35 cellular contexts compared by ENCODE assay signal in the genomic region with DNA sequence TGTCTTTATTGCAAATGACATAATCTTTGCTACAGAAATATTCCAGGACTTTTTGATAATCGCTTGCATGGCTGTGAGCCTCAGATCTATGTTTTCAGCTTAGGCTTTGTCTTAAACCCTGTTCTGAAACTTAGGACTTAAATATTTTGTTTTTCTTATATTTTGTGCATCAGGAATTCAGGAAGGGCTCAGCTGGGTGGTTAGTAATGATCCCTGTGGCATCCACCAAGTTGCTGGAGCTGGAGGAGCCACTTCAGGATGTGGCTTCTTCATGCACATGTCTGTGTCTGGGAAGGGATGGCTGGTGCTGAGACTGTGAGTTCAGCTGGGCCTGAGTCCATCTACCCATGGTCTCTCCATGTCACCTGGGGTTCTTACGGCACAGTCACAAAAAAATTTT. TPM values are rescaled to one million over a fixed set of nuclear protein-coding genes. Genes with fewer than 3 reads are reported as not detected.
DNase-seq lines count a peak whose midpoint lies in the region; ATAC-seq, FAIRE-seq and TF ChIP-seq lines count a peak whose summit lies in the region.
"Had no signal": no experiment of that assay in that cellular context is flagged by ENCODE, and none has a peak within 500 bp of the region (broad histone marks: within the 10 kb centered on the region; RNA-seq: fewer than 3 reads in every experiment).

No MANE protein-coding gene starts in this region.

- in situ Hi-C loops in HepG2 (cut with HindIII; ENCODE audit: extremely low pct_ligation_motif_present, low pct_unique_long_range_greater_than_20kb) = no loop called here

- 23% methylated on average over 2 of the region's 2 CpGs for WGBS in HepG2 (ENCODE audit: low lambda C conversion rate)
- WGBS in right lobe of liver (ENCODE audit: insufficient coverage, low coverage, low lambda C conversion rate, missing lambda C conversion rate) = 93% methylated on average over 2 of the region's 2 CpGs
- WGBS in mesendoderm (ENCODE audit: extremely low coverage, insufficient coverage, low lambda C conversion rate) = no CpG with 5 or more reads among the region's 2 CpGs

- H3K9me3 Mint-ChIP-seq in GM23338 = peaks cover 2% of the 10 kb centered on the region; the same call in 1 of the 3 replicates
- H3K9me3 Mint-ChIP-seq: CD4-positive, alpha-beta T cell; CD8-positive, alpha-beta memory T cell; CD8-positive, alpha-beta T cell had no signal

- no peak for FAIRE-seq in HepG2 (lab: Jason Lieb, UNC)
- FAIRE-seq: A204.1, A549, D721Med had no signal

- H3K27me3 ChIP-seq in HepG2 (ENCODE audit: control insufficient read depth in 1 of 2, insufficient read depth in 2 of 2, low read length in 2 of 2) = no peaks in the 10 kb centered on the region
- no peaks in the 10 kb centered on the region for H3K27me3 ChIP-seq in right lobe of liver
- H3K27me3 ChIP-seq in GM23338 (ENCODE audit: insufficient read depth) = no peaks in the 10 kb centered on the region
- H3K27me3 ChIP-seq in mesendoderm (ENCODE audit: insufficient read depth, low read length, poor library complexity) = no peaks in the 10 kb centered on the region
- H3K27me3 ChIP-seq: BE2C, BLaER1 had no signal

- H3K4me3 Mint-ChIP-seq in GM23338 = no peak overlapping the region
- H3K4me3 Mint-ChIP-seq: B cell; CD4-positive, alpha-beta memory T cell; CD4-positive, alpha-beta T cell; CD4-positive, CD25-positive, alpha-beta regulatory T cell; CD8-positive, alpha-beta memory T cell; CD8-positive, alpha-beta T cell had no signal

- H4K5ac ChIP-seq in mesendoderm (ENCODE audit: low read length) = no peak overlapping the region

- H4K20me1 ChIP-seq in HepG2 (ENCODE audit: insufficient read depth, low read length) = no peaks in the 10 kb centered on the region
- no peaks in the 10 kb centered on the region for H4K20me1 ChIP-seq in GM23338 (replicated peaks; ENCODE audit: insufficient read depth)
- H4K20me1 ChIP-seq: BLaER1; BLaER1 treated with 17β-estradiol and CSF1 and Interleukin-3, amounts not matched to agents 10 nM and 100 nM had no signal

- H3K4me3 ChIP-seq in HepG2 (replicated peaks in 1 of 3; ENCODE audit: insufficient read depth in 1 of 3, low read depth in 2 of 3, low read length in 3 of 3) (no peak overlapping the region), right lobe of liver (no peak overlapping the region), GM23338 (no peak overlapping the region), mesendoderm (ENCODE audit: low read length) (no peak overlapping the region)
- H3K4me3 ChIP-seq: A549; BLaER1; BLaER1 treated with 17β-estradiol and CSF1 and Interleukin-3, amounts not matched to agents 10 nM and 100 nM had no signal

- H3K79me1 ChIP-seq in mesendoderm (ENCODE audit: low read length) = no peaks in the 10 kb centered on the region

- no peak overlapping the region for H2BK120ac ChIP-seq in mesendoderm (ENCODE audit: low read depth, low read length)

- TF ChIP-seq CTCF in HepG2 (CRISPR knock-in tag; IDR thresholded peaks at IDR 0.05) = no peak
- no peak for TF ChIP-seq CTCF in right lobe of liver (IDR thresholded peaks at IDR 0.05)
- TF ChIP-seq CTCF in GM23338 (conservative IDR thresholded peaks at IDR 0.05; ENCODE audit: low read depth in 2 of 2) = no peak

- POLR2A ChIA-PET in HepG2 (lab: Yijun Ruan, JAX) = no interaction called here

- H3K4me2 ChIP-seq in HepG2 (ENCODE audit: low read depth, low read length) (no peak overlapping the region), GM23338 (no peak overlapping the region), mesendoderm (ENCODE audit: low read length) (no peak overlapping the region)
- H3K4me2 ChIP-seq: A549; BLaER1; BLaER1 treated with 17β-estradiol and CSF1 and Interleukin-3, amounts not matched to agents 10 nM and 100 nM had no signal

- intact Hi-C loops in HepG2 (cut with micrococcal nuclease; ENCODE audit: unreplicated experiment) = no loop called here
- intact Hi-C loops in right lobe of liver (cut with DNase I) = no loop called here

- BruUV-seq in HepG2 (replicated peaks; lab: Mats Ljungman, UMichigan) = no TSS peak

- no peak overlapping the region for H3K27ac Mint-ChIP-seq in GM23338
- H3K27ac Mint-ChIP-seq: B cell; CD14-positive monocyte; CD4-positive, alpha-beta T cell; CD4-positive, CD25-positive, alpha-beta regulatory T cell; CD8-positive, alpha-beta T cell had no signal

- H3K4me1 Mint-ChIP-seq in GM23338 = no peaks in the 10 kb centered on the region
- H3K4me1 Mint-ChIP-seq: CD4-positive, alpha-beta memory T cell; CD4-positive, CD25-positive, alpha-beta regulatory T cell; CD8-positive, alpha-beta memory T cell had no signal

- no peak overlapping the region for H3K56ac ChIP-seq in mesendoderm (ENCODE audit: low read length)

- no peak overlapping the region for H3K9ac ChIP-seq in HepG2 (ENCODE audit: insufficient read depth, low read depth, low read length)
- no peak overlapping the region for H3K9ac ChIP-seq in mesendoderm (ENCODE audit: low read length)
- H3K9ac ChIP-seq: BLaER1; BLaER1 treated with 17β-estradiol and CSF1 and Interleukin-3, amounts not matched to agents 10 nM and 100 nM had no signal

- no peak overlapping the region for H3K18ac ChIP-seq in mesendoderm (ENCODE audit: low read length)

- no peaks in the 10 kb centered on the region for H3K9me3 ChIP-seq in HepG2 (ENCODE audit: low read length)
- no peaks in the 10 kb centered on the region for H3K9me3 ChIP-seq in right lobe of liver
- H3K9me3 ChIP-seq: A549, BE2C, BLaER1 had no signal

- H3K4me1 ChIP-seq in HepG2 (ENCODE audit: insufficient read depth, low read length) = no peaks in the 10 kb centered on the region
- no peaks in the 10 kb centered on the region for H3K4me1 ChIP-seq in right lobe of liver
- no peaks in the 10 kb centered on the region for H3K4me1 ChIP-seq in GM23338 (ENCODE audit: insufficient read depth)
- H3K4me1 ChIP-seq in mesendoderm (ENCODE audit: control insufficient read depth, low read depth, low read length) = no peaks in the 10 kb centered on the region
- H3K4me1 ChIP-seq: A549, BE2C, BLaER1, Caco-2 had no signal

- CTCF ChIA-PET in HepG2 (lab: Yijun Ruan, JAX; ENCODE audit: low intra/inter-chr PET ratio, low total read pairs) = no interaction called here

- DNase-seq in HepG2 (ENCODE audit: low spot score) (no peak), right lobe of liver (no peak), GM23338 (ENCODE audit: low spot score) (no peak), mesendoderm (no peak), islet precursor cell (no peak)
- DNase-seq: 8988T; ACHN; AML-193; BE2C; C1 segment of cervical spinal cord; Caco-2; Calu3; CD4-positive, alpha-beta memory T cell; CD4-positive, alpha-beta T cell; CD4-positive, CD25-positive, alpha-beta regulatory T cell; CD8-positive, alpha-beta memory T cell; CD8-positive, alpha-beta T cell; COR-L47; DMS 273 treated with DMSO at 0.1 percent for 48 hours; DMS153; DMS53; DMS79; DMS79 treated with DMSO at 0.1 percent for 48 hours; DND-41; EL had no signal

- peak overlapping the region; percentile 66 for H3K23ac ChIP-seq in mesendoderm (ENCODE audit: low read length)

- H3F3A ChIP-seq in GM23338 (replicated peaks; ENCODE audit: low read depth) = no peaks in the 10 kb centered on the region

- H2BK5ac ChIP-seq in mesendoderm (ENCODE audit: low read length) = no peak overlapping the region

- H3K36me3 ChIP-seq in HepG2 (replicated peaks in 1 of 2; ENCODE audit: control insufficient read depth in 1 of 2, insufficient read depth in 2 of 2, low read length in 2 of 2) (no peaks in the 10 kb centered on the region), right lobe of liver (no peaks in the 10 kb centered on the region), GM23338 (ENCODE audit: insufficient read depth) (no peaks in the 10 kb centered on the region), mesendoderm (ENCODE audit: control insufficient read depth, insufficient read depth, low read length) (no peaks in the 10 kb centered on the region)
- H3K36me3 ChIP-seq: BE2C; BLaER1; BLaER1 treated with 17β-estradiol and CSF1 and Interleukin-3, amounts not matched to agents 10 nM and 100 nM had no signal

- H3K9me2 ChIP-seq in GM23338 (ENCODE audit: insufficient read depth) = no peaks in the 10 kb centered on the region

- no peak overlapping the region for H2AK5ac ChIP-seq in mesendoderm (ENCODE audit: low read length)

- no peak overlapping the region for H3K4ac ChIP-seq in mesendoderm (ENCODE audit: low read depth, low read length)

- H3K79me2 ChIP-seq in HepG2 (ENCODE audit: insufficient read depth, low read length) (no peaks in the 10 kb centered on the region), GM23338 (replicated peaks; ENCODE audit: insufficient read depth) (no peaks in the 10 kb centered on the region), mesendoderm (ENCODE audit: control insufficient read depth, insufficient read depth, low read length) (no peaks in the 10 kb centered on the region)

- no peak for TF ChIP-seq RAD21 in HepG2 (CRISPR knock-in tag; IDR thresholded peaks at IDR 0.05)

- H4K8ac ChIP-seq in mesendoderm (ENCODE audit: low read depth, low read length) = no peak overlapping the region

- H3K36me3 Mint-ChIP-seq in GM23338 (ENCODE audit: low read depth) = no peaks in the 10 kb centered on the region
- H3K36me3 Mint-ChIP-seq: CD14-positive monocyte; CD4-positive, alpha-beta memory T cell; CD4-positive, CD25-positive, alpha-beta regulatory T cell; CD8-positive, alpha-beta T cell had no signal

- ATAC-seq in HepG2 = no peak
- ATAC-seq in right lobe of liver = no peak
- no peak for ATAC-seq in GM23338
- ATAC-seq in GM18870 (IDR thresholded peaks at IDR 0.05; ENCODE audit: unreplicated experiment) = no peak
- ATAC-seq: A549; CD8-positive, alpha-beta T cell had no signal

- H2BK15ac ChIP-seq in mesendoderm (replicated peaks; ENCODE audit: low read depth) = no peak overlapping the region

- H2AFZ ChIP-seq in HepG2 (ENCODE audit: low read length) (no peak overlapping the region), GM23338 (no peak overlapping the region)

- TF ChIP-seq EP300 in HepG2 (IDR thresholded peaks at IDR 0.05; ENCODE audit: low read depth in 2 of 2, low read length in 2 of 2) (no peak), HepG2 (CRISPR knock-in tag; IDR thresholded peaks at IDR 0.05; ENCODE audit: borderline replicate concordance) (no peak)

- H3K27me3 Mint-ChIP-seq in GM23338 (ENCODE audit: insufficient read depth, low read depth, poor library complexity) = no peaks in the 10 kb centered on the region

- TF ChIP-seq POLR2A in HepG2 (IDR thresholded peaks at IDR 0.05; ENCODE audit: insufficient read depth in 1 of 2, low read depth in 2 of 2, low read length in 2 of 2) = no peak
- TF ChIP-seq POLR2A in right lobe of liver (IDR thresholded peaks at IDR 0.05) = no peak

- H3K27ac ChIP-seq in HepG2 (ENCODE audit: extremely low read length, insufficient read depth, low read length) (no peak overlapping the region), right lobe of liver (no peak overlapping the region), GM23338 (ENCODE audit: low read depth) (no peak overlapping the region), mesendoderm (ENCODE audit: low read depth, low read length) (no peak overlapping the region)
- H3K27ac ChIP-seq: 22Rv1; A549; BLaER1; BLaER1 treated with 17β-estradiol and CSF1 and Interleukin-3, amounts not matched to agents 10 nM and 100 nM; C4-2B had no signal

RNA-seq across cellular contexts. Expression of gene LRCH1, which starts 48.9 kb away (rescaled TPM):
- 4.1 and 6.6 TPM in 2 replicates for total RNA-seq in HepG2 (2016; rRNA removed; fragmentation: Illumina TruSeq; extraction: Trizol)
- 2.2 and 2.4 TPM in 2 replicates for total RNA-seq in HepG2 (2016; cell fraction: cytosol; rRNA removed; fragmentation: Illumina TruSeq; extraction: Trizol; ENCODE audit: low read depth)
- 4.2 and 6.0 TPM in 2 replicates for total RNA-seq in HepG2 (2016; cell fraction: insoluble cytoplasmic fraction; rRNA removed; fragmentation: Illumina TruSeq; extraction: Trizol)
- total RNA-seq in HepG2 (2016; cell fraction: membrane; rRNA removed; fragmentation: Illumina TruSeq; extraction: Trizol) = 3.5 and 3.9 TPM in 2 replicates
- total RNA-seq in HepG2 (2016; cell fraction: nucleus; rRNA removed; fragmentation: Illumina TruSeq; extraction: Trizol) = 10.2 and 12.6 TPM in 2 replicates
- 9.2 and 12.6 TPM in 2 replicates for polyA plus RNA-seq in HepG2 (2011; rRNA removed)
- 4.7 and 5.6 TPM in 2 replicates for polyA plus RNA-seq in HepG2 (2011; cell fraction: cytosol; rRNA removed)
- 9.3 and 10.3 TPM in 2 replicates for polyA plus RNA-seq in HepG2 (2011; cell fraction: nucleus; rRNA removed)
- 7.8 and 9.2 TPM in 2 replicates for polyA plus RNA-seq in HepG2 (2012)
- polyA plus RNA-seq in HepG2 (2016; cell fraction: cytosol; fragmentation: Illumina TruSeq; extraction: Trizol; ENCODE audit: low read depth) = 0.29 and 0.41 TPM in 2 replicates
- 6.5 and 7.8 TPM in 2 replicates for polyA plus RNA-seq in HepG2 (2016; cell fraction: insoluble cytoplasmic fraction; fragmentation: Illumina TruSeq; extraction: Trizol; ENCODE audit: low read depth)
- 1.3 and 1.7 TPM in 2 replicates for polyA plus RNA-seq in HepG2 (2016; cell fraction: membrane; fragmentation: Illumina TruSeq; extraction: Trizol; ENCODE audit: low read depth)
- 9.3 TPM in 2 replicates for polyA plus RNA-seq in HepG2 (2016; cell fraction: nucleus; fragmentation: Illumina TruSeq; extraction: Trizol; ENCODE audit: insufficient read depth, low read depth)
- 10.6 and 13.7 TPM in 2 replicates for polyA minus RNA-seq in HepG2 (2011; rRNA and poly(A)+ RNA removed; ENCODE audit: low replicate concordance)
- 8.0 and 9.5 TPM in 2 replicates for polyA minus RNA-seq in HepG2 (2011; cell fraction: cytosol; rRNA and poly(A)+ RNA removed)
- polyA minus RNA-seq in HepG2 (2011; cell fraction: nucleus; rRNA and poly(A)+ RNA removed) = 54.5 and 56.4 TPM in 2 replicates
- total RNA-seq in right lobe of liver = 1 to 10 TPM; 5.4 to 9.6 (median 7.7) TPM
- 8.0 and 9.2 TPM in 2 replicates for total RNA-seq in GM23338 (2014; rRNA removed; shearing (Covaris generic))
- 3.1 and 3.9 TPM in 2 replicates for polyA plus RNA-seq in GM23338 (2016; fragmentation: Nextera tagmentation; extraction: Ambion mirVana)
- polyA plus RNA-seq in mesendoderm (2013, experiment 1 of 2) = 4.4 TPM
- polyA plus RNA-seq in mesendoderm (2013, experiment 2 of 2) = 4.4 TPM
